8 cellular contexts compared by ENCODE assay signal in the genomic region with DNA sequence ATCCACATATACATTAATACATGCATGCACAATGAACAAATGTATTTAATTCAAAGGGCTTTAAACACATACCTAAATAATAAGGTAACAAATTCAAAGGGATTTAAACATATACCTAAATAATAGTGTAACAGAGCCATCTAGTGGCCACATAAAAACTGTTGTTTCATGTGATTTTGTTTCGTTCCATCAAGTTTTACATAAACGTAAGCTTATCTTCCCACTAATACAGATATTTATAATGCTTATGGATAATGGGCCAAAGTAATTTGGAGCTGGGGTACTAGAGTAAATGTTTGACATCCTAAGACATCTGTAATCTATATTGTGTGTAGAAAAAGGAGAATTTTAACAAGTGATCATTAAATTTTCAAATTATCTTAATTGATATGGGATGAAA.
DNase-seq lines count a peak whose midpoint lies in the region; ATAC-seq, FAIRE-seq and TF ChIP-seq lines count a peak whose summit lies in the region.

No MANE protein-coding gene starts in this region.

- H3K9ac ChIP-seq in PC-3 (ENCODE audit: low read length): no peak overlapping the region
- H3K9ac ChIP-seq in H1 (replicated peaks in 1 of 4; ENCODE audit: extremely low read depth in 1 of 4, low read depth in 3 of 4, low read length in 3 of 4): no peak overlapping the region

- no peaks in the 10 kb centered on the region for H3K9me2 ChIP-seq in PC-3 (replicated peaks; ENCODE audit: low read length)

- no peak overlapping the region for H3K18ac ChIP-seq in H1 (ENCODE audit: extremely low read depth, low read length)

- H3K14ac ChIP-seq in H1 (ENCODE audit: insufficient read length): no peak overlapping the region

- no TSS peak for BruUV-seq in PC-3 (replicated peaks; lab: Mats Ljungman, UMichigan)

- no peak overlapping the region for H2BK120ac ChIP-seq in H1 (replicated peaks; ENCODE audit: low read depth, low read length)

- no peak overlapping the region for H3K4ac ChIP-seq in H1 (replicated peaks; ENCODE audit: insufficient read length, low read depth, low read length)

- FAIRE-seq in H1 (lab: Jason Lieb, UNC): peak; percentile 39

- peak in 1 of 2 experiments; percentile 56 for TF ChIP-seq RAD21 in H1 (IDR thresholded peaks at IDR 0.05 in 1 of 2, conservative IDR thresholded peaks at IDR 0.05 in 1 of 2; ENCODE audit: low read depth in 2 of 2, low read length in 2 of 2)

- POLR2A ChIA-PET in PC-3 (lab: Charles Lee; ENCODE audit: unreplicated experiment) (interaction anchor here (0.6 kb wide), 1 partner anchor 92 kb away, joined by 3 read pairs; no protein-coding TSS in a partner anchor), H1 (lab: Charles Lee; ENCODE audit: partially characterized antibody) (no interaction called here)

- CTCF ChIA-PET in PC-3 (lab: Charles Lee): interaction anchor here (0.6 kb wide), 1 partner anchor 994 kb away, joined by 5 read pairs; no protein-coding TSS in a partner anchor
- CTCF ChIA-PET in H1 (lab: Charles Lee; ENCODE audit: partially characterized antibody): interaction anchor here (0.6 to 1.8 kb wide), 13 partner anchors 9 to 1138 kb away, joined by 3 to 9 read pairs (median 3); no protein-coding TSS in a partner anchor

- no peak overlapping the region for H2AFZ ChIP-seq in PC-3 (ENCODE audit: low read length)
- H2AFZ ChIP-seq in H1 (ENCODE audit: low read length): no peak overlapping the region

- intact Hi-C loops in PC-3 (cut with micrococcal nuclease): loop anchor here (2.0 to 10.0 kb wide), 2 partner anchors 194 to 1136 kb away; no protein-coding TSS in a partner anchor

- H3K27ac ChIP-seq in PC-3 (ENCODE audit: low read length): no peak overlapping the region
- H3K27ac ChIP-seq in H1 (ENCODE audit: low read depth, low read length): no peak overlapping the region
- H3K27ac ChIP-seq in neutrophil: no peak overlapping the region

- H4K91ac ChIP-seq in H1 (replicated peaks; ENCODE audit: insufficient read length, low read length): no peak overlapping the region

- no peak overlapping the region for H2BK20ac ChIP-seq in H1 (ENCODE audit: low read length)

- H3K56ac ChIP-seq in H1 (replicated peaks; ENCODE audit: insufficient read length, low read depth, low read length): no peak overlapping the region

- H3K23me2 ChIP-seq in H1 (ENCODE audit: low read depth, low read length): no peaks in the 10 kb centered on the region; the same call in 1 of the 2 replicates

- H3K4me1 ChIP-seq in PC-3 (ENCODE audit: insufficient read depth, low read length) (no peaks in the 10 kb centered on the region), H1 (replicated peaks in 1 of 4; ENCODE audit: control insufficient read depth in 3 of 4, insufficient read depth in 4 of 4, low read length in 3 of 4) (no peaks in the 10 kb centered on the region), neutrophil (ENCODE audit: control insufficient read depth in 1 of 2, insufficient read depth in 1 of 2, low read depth in 1 of 2, low read length in 1 of 2) (peaks cover 6 to 9% of the 10 kb centered on the region in 2 experiments)

- no peak overlapping the region for H3K4me2 ChIP-seq in PC-3 (ENCODE audit: low read length)
- H3K4me2 ChIP-seq in H1 (ENCODE audit: insufficient read depth in 1 of 2, low read depth in 2 of 2, low read length in 2 of 2): no peak overlapping the region

- no peak overlapping the region for H2BK15ac ChIP-seq in H1 (ENCODE audit: low read length)

- H3K23ac ChIP-seq in H1 (ENCODE audit: insufficient read length): no peak overlapping the region

- H2BK5ac ChIP-seq in H1 (ENCODE audit: low read depth, low read length): no peak overlapping the region

- no peak for TF ChIP-seq POLR2A in H1 (IDR thresholded peaks at IDR 0.05; ENCODE audit: control extremely low read depth in 1 of 2, low read depth in 2 of 2, low read length in 2 of 2)

- ATAC-seq in GM18502 (IDR thresholded peaks at IDR 0.05; ENCODE audit: poor library complexity, unreplicated experiment) (peak; percentile 52), HG03378 (IDR thresholded peaks at IDR 0.05; ENCODE audit: unreplicated experiment) (peak; percentile 56), PC-3 (no peak)

- no peak overlapping the region for H4K5ac ChIP-seq in H1 (ENCODE audit: insufficient read length, low read depth, low read length)

- TF ChIP-seq CTCF in AG10803 (conservative IDR thresholded peaks at IDR 0.05; ENCODE audit: low read length): peak; percentile 60
- peak; percentile 64 for TF ChIP-seq CTCF in PC-3 (conservative IDR thresholded peaks at IDR 0.05; ENCODE audit: low read depth, low read length)
- TF ChIP-seq CTCF in H1 (IDR thresholded peaks at IDR 0.05; ENCODE audit: control extremely low read depth in 1 of 3, insufficient read depth in 1 of 3, low read depth in 1 of 3, low read length in 3 of 3): peak in 2 of 3 experiments; percentile 9 to 45; a peak in 2 of 4 replicates
- TF ChIP-seq CTCF in neutrophil (IDR thresholded peaks at IDR 0.05): peak; percentile 31

- DNase-seq in AG10803 (ENCODE audit: low read depth): peak; percentile 51
- DNase-seq in PC-3: peak; percentile 66
- no peak for DNase-seq in H1 (ENCODE audit: low read depth in 1 of 2, low spot score in 2 of 2)
- no peak for DNase-seq in ureter (ENCODE audit: low spot score)
- no peak for DNase-seq in HK-2 (ENCODE audit: unreplicated experiment)

- H3K79me2 ChIP-seq in PC-3 (ENCODE audit: low read length): no peaks in the 10 kb centered on the region
- H3K79me2 ChIP-seq in H1 (ENCODE audit: control insufficient read depth in 1 of 2, insufficient read depth in 2 of 2, low read length in 2 of 2): no peaks in the 10 kb centered on the region

- no peak overlapping the region for H2BK12ac ChIP-seq in H1 (ENCODE audit: low read depth, low read length)

- no peaks in the 10 kb centered on the region for H3F3A ChIP-seq in PC-3 (ENCODE audit: low read length, unreplicated experiment)

- H2AK5ac ChIP-seq in H1 (ENCODE audit: low read depth, low read length): no peak overlapping the region

- no peaks in the 10 kb centered on the region for H3K9me3 ChIP-seq in PC-3 (ENCODE audit: low read length)
- no peaks in the 10 kb centered on the region; a peak in 2 of 4 replicates for H3K9me3 ChIP-seq in H1 (ENCODE audit: insufficient read depth in 2 of 2, low read depth in 1 of 2, low read length in 1 of 2)
- no peaks in the 10 kb centered on the region for H3K9me3 ChIP-seq in neutrophil

- no peaks in the 10 kb centered on the region for H3K27me3 ChIP-seq in PC-3 (ENCODE audit: low read length)
- H3K27me3 ChIP-seq in H1 (replicated peaks in 1 of 4; ENCODE audit: control insufficient read depth in 3 of 4, extremely low read depth in 1 of 4, insufficient read depth in 3 of 4, low read length in 3 of 4): no peaks in the 10 kb centered on the region
- H3K27me3 ChIP-seq in neutrophil: peaks cover 8% of the 10 kb centered on the region

- no peak overlapping the region for H3K4me3 ChIP-seq in AG10803 (ENCODE audit: low read length)
- H3K4me3 ChIP-seq in PC-3 (ENCODE audit: low read length): no peak overlapping the region
- H3K4me3 ChIP-seq in H1 (ENCODE audit: extremely low read depth in 1 of 4, insufficient read depth in 2 of 4, low read depth in 3 of 4, low read length in 4 of 4): no peak overlapping the region
- H3K4me3 ChIP-seq in neutrophil (ENCODE audit: low read depth in 1 of 2, low read length in 1 of 2): no peak overlapping the region

- no peak overlapping the region for H4K8ac ChIP-seq in H1 (ENCODE audit: extremely low read depth, insufficient read depth, low read length)

- H3K79me1 ChIP-seq in H1 (ENCODE audit: low read depth, low read length): no peaks in the 10 kb centered on the region

- H4K20me1 ChIP-seq in PC-3 (ENCODE audit: low read length): no peaks in the 10 kb centered on the region
- no peaks in the 10 kb centered on the region for H4K20me1 ChIP-seq in H1 (replicated peaks in 1 of 2; ENCODE audit: control insufficient read depth in 1 of 2, insufficient read depth in 2 of 2, low read length in 2 of 2)

- H3K36me3 ChIP-seq in PC-3 (ENCODE audit: low read depth, low read length) (no peaks in the 10 kb centered on the region), H1 (ENCODE audit: control insufficient read depth in 2 of 4, insufficient read depth in 4 of 4, low read length in 3 of 4) (no peaks in the 10 kb centered on the region), neutrophil (no peaks in the 10 kb centered on the region)

- no peak for TF ChIP-seq EP300 in H1 (IDR thresholded peaks at IDR 0.05; ENCODE audit: borderline replicate concordance in 1 of 2, low read depth in 2 of 2, low read length in 2 of 2)

- 63% methylated on average over 2 of the region's 2 CpGs; no CpG with 5 or more reads in 1 of the 2 experiments for WGBS in H1 (ENCODE audit: extremely low coverage in 1 of 2, insufficient coverage in 1 of 2, insufficient read length in 1 of 2, insufficient replicate concordance in 2 of 2, low coverage in 1 of 2, low lambda C conversion rate in 2 of 2, missing lambda C conversion rate in 1 of 2), 2 experiments

TF ChIP-seq in H1, 55 proteins besides CTCF, POLR2A, EP300 and RAD21 (continues in another document):
- TF ChIP-seq SP1 (IDR thresholded peaks at IDR 0.05; ENCODE audit: low read depth, low read length) (no peak), CBX8 (IDR thresholded peaks at IDR 0.05; ENCODE audit: borderline replicate concordance, low read depth, low read length) (no peak), CBX5 (IDR thresholded peaks at IDR 0.05; ENCODE audit: low read depth, low read length) (no peak), SRF (IDR thresholded peaks at IDR 0.05; ENCODE audit: low read depth, low read length) (no peak), TBP (IDR thresholded peaks at IDR 0.05; ENCODE audit: low read depth, low read length) (no peak), SIN3A (conservative IDR thresholded peaks at IDR 0.05 in 1 of 2, IDR thresholded peaks at IDR 0.05 in 1 of 2; ENCODE audit: low read depth in 1 of 2, low read length in 2 of 2) (no peak), ZNF274 (IDR thresholded peaks at IDR 0.05; ENCODE audit: borderline replicate concordance, extremely low read depth, low read length) (no peak), TAF1 (IDR thresholded peaks at IDR 0.05; ENCODE audit: low read depth, low read length) (no peak), ASH2L (IDR thresholded peaks at IDR 0.05; ENCODE audit: low read length) (no peak), EZH2 (IDR thresholded peaks at IDR 0.05; ENCODE audit: low read depth, low read length, severe bottlenecking) (no peak), RXRA (IDR thresholded peaks at IDR 0.05; ENCODE audit: insufficient read depth, low read depth, low read length) (no peak), KDM5A (IDR thresholded peaks at IDR 0.05; ENCODE audit: low read length) (no peak), TAF7 (optimal IDR thresholded peaks at IDR 0.05; ENCODE audit: borderline replicate concordance, low read depth, low read length) (no peak), SP4 (IDR thresholded peaks at IDR 0.05; ENCODE audit: low read length) (no peak)
- TF ChIP-seq, protein P1, sequence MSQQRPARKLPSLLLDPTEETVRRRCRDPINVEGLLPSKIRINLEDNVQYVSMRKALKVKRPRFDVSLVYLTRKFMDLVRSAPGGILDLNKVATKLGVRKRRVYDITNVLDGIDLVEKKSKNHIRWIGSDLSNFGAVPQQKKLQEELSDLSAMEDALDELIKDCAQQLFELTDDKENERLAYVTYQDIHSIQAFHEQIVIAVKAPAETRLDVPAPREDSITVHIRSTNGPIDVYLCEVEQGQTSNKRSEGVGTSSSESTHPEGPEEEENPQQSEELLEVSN (IDR thresholded peaks at IDR 0.05): no peak

Comparison
In these comparisons a context has a peak if more than half of its experiments do, and no peak if none do; other contexts are left out.
1. DNase-seq: peak in AG10803 (single experiment) and PC-3 (single experiment); none in H1 (0 of 2), ureter (single experiment) and HK-2 (single experiment).
2. Peak in every context shown above with its lines, with median percentiles within 50 percentile points of each other: CTCF ChIP-seq.